Comparison of ENCODE assay signal across 8 cellular contexts in genomic region chr2:25314514-25315315, GRCh38. TPM values are rescaled to one million over a fixed set of nuclear protein-coding genes. Genes with fewer than 3 reads are reported as not detected.
A peak's percentile ranks its signal among the peaks of the same experiment; 100 is the strongest.
DNase-seq lines count a peak whose midpoint lies in the region; ATAC-seq, FAIRE-seq and TF ChIP-seq lines count a peak whose summit lies in the region.

No MANE protein-coding gene starts in this region.

- no peak overlapping the region for H3K9ac ChIP-seq in smooth muscle cell (ENCODE audit: low read depth)

- FAIRE-seq in GM18507 (lab: Jason Lieb, UNC): peak; percentile 96
- no peak for FAIRE-seq in urothelium cell line (lab: Jason Lieb, UNC)

- DNase-seq in GM18507 (ENCODE audit: extremely low spot score, insufficient read length, low read depth) (peak; percentile 82), NCI-H82 (lab: John Stamatoyannopoulos, UW) (peak; percentile 92), activated T-helper 1 cell treated with Interleukin-2 at 50 U/mL for 16 hours (ENCODE audit: low read depth) (peak; percentile 50), left cardiac atrium (peak; percentile 83), smooth muscle cell (lab: John Stamatoyannopoulos, UW; ENCODE audit: unreplicated experiment) (no peak), urothelium cell line (ENCODE audit: low spot score) (no peak)

- H3K79me2 ChIP-seq in smooth muscle cell (ENCODE audit: low read depth): peaks cover 17% of the 10 kb centered on the region

- intact Hi-C loops in left cardiac atrium (cut with DNase I): no loop called here

- peak overlapping the region; percentile 49 for H3K27ac ChIP-seq in smooth muscle cell (ENCODE audit: low read depth)

- peaks cover 29% of the 10 kb centered on the region for H3K4me1 ChIP-seq in smooth muscle cell (ENCODE audit: low read depth)

- 45% methylated on average over 10 of the region's 13 CpGs for WGBS in smooth muscle cell (ENCODE audit: low lambda C conversion rate)

- H3K36me3 ChIP-seq in smooth muscle cell (ENCODE audit: low read depth): no peaks in the 10 kb centered on the region

- H3K27me3 ChIP-seq in smooth muscle cell (ENCODE audit: low read depth): no peaks in the 10 kb centered on the region

- peak overlapping the region; percentile 48 for H3K4me2 ChIP-seq in smooth muscle cell

- TF ChIP-seq CTCF in smooth muscle cell (IDR thresholded peaks at IDR 0.05; ENCODE audit: borderline replicate concordance, insufficient read depth, poor library complexity, severe bottlenecking): no peak

- H4K20me1 ChIP-seq in smooth muscle cell (ENCODE audit: low read depth): peaks cover 57% of the 10 kb centered on the region

- ATAC-seq in HG02852 (IDR thresholded peaks at IDR 0.05; ENCODE audit: unreplicated experiment) (peak; percentile 86), left cardiac atrium (peak; percentile 73 to 76), HG03521 (IDR thresholded peaks at IDR 0.05; ENCODE audit: unreplicated experiment) (no peak)

- no peaks in the 10 kb centered on the region for H3F3A ChIP-seq in smooth muscle cell (ENCODE audit: low read depth)

- no peaks in the 10 kb centered on the region for H3K9me3 ChIP-seq in smooth muscle cell (replicated peaks; ENCODE audit: low read depth)

- H3K4me3 ChIP-seq in smooth muscle cell: no peak overlapping the region

- H2AFZ ChIP-seq in smooth muscle cell (ENCODE audit: low read depth): no peak overlapping the region

RNA-seq across cellular contexts. Expression of gene DNMT3A, which starts 27.0 kb away (rescaled TPM):
- total RNA-seq in left cardiac atrium (10 to 100 TPM; 18.4 to 19.1 TPM), smooth muscle cell (16.1 and 16.4 TPM in 2 replicates)
- polyA plus RNA-seq in smooth muscle cell: 18.9 and 19.9 TPM in 2 replicates

Comparison
In these comparisons a context has a peak if more than half of its experiments do, and no peak if none do; other contexts are left out.
1. DNase-seq: peak in GM18507 (single experiment), NCI-H82 (single experiment), activated T-helper 1 cell treated with Interleukin-2 at 50 U/mL for 16 hours (single experiment) and left cardiac atrium (single experiment); none in smooth muscle cell (single experiment) and urothelium cell line (single experiment).